ENCODE assay signal across 1 cellular context in the genomic region with DNA sequence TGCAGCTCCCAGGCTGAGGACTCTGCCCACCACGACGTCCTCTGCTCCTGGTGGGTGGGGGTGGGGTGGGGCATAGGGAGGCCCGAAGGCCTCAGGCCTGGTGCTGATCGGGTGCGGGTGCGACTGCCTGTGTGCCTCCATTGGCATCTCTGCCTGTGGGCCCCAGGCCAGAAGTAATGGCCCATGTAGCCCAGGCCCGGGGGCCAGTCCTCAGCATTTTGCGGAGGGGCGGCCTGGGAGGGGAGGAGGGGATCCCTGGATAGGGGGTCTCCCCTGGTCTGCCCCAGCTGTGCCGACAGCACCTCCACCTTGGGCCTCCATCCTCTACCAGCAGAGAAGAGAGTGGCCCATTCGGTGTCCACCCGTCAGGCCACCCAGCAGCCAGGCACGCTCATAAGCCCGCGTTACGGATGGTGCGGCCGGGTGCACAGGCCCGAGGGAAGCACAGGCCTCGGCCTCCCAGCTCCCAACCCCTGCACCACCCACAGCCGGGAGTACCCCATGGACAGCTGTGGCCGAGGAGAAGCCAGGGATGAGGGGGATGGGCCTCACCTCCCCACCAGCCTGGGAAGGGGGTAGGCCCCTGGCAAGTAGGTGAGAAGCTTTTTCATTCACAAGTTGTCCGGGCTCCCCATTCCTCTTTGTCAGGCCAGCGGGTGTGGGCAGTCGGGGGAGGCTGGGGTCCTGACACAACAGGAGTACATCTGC.
TF ChIP-seq lines count a peak whose summit lies in the region.

No MANE protein-coding gene starts in this region.

TF ChIP-seq in H1, 55 proteins besides CTCF, POLR2A, EP300 and RAD21:
- no peak for TF ChIP-seq EZH2 (IDR thresholded peaks at IDR 0.05; ENCODE audit: low read depth, low read length, severe bottlenecking)
- TF ChIP-seq JUN (IDR thresholded peaks at IDR 0.05; ENCODE audit: low read depth, low read length), result no peak
- no peak for TF ChIP-seq ZNF274 (IDR thresholded peaks at IDR 0.05; ENCODE audit: borderline replicate concordance, extremely low read depth, low read length)
- no peak for TF ChIP-seq KDM1A (IDR thresholded peaks at IDR 0.05; ENCODE audit: borderline replicate concordance, low read length)
- no peak for TF ChIP-seq TAF7 (optimal IDR thresholded peaks at IDR 0.05; ENCODE audit: borderline replicate concordance, low read depth, low read length)
- TF ChIP-seq SP4 (IDR thresholded peaks at IDR 0.05; ENCODE audit: low read length), result no peak
- TF ChIP-seq, protein P1, sequence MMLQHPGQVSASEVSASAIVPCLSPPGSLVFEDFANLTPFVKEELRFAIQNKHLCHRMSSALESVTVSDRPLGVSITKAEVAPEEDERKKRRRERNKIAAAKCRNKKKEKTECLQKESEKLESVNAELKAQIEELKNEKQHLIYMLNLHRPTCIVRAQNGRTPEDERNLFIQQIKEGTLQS (IDR thresholded peaks at IDR 0.05; ENCODE audit: insufficient read depth, low read depth, low read length), result no peak
- no peak for TF ChIP-seq FOSL1 (IDR thresholded peaks at IDR 0.05; ENCODE audit: insufficient read depth, low read depth, low read length)
- TF ChIP-seq SIRT6 (IDR thresholded peaks at IDR 0.05; ENCODE audit: low read length), result no peak
- TF ChIP-seq CTBP2 (IDR thresholded peaks at IDR 0.05; ENCODE audit: borderline replicate concordance, insufficient read depth, insufficient read length, low read length), result no peak
- no peak for TF ChIP-seq BRCA1 (IDR thresholded peaks at IDR 0.05; ENCODE audit: low read depth, low read length)
- no peak for TF ChIP-seq CHD2 (IDR thresholded peaks at IDR 0.05; ENCODE audit: low read length)
- TF ChIP-seq POU5F1 (IDR thresholded peaks at IDR 0.05; ENCODE audit: low read depth, low read length), result no peak
- TF ChIP-seq TCF12 (IDR thresholded peaks at IDR 0.05; ENCODE audit: low read depth, low read length), result no peak
- TF ChIP-seq KDM4A (IDR thresholded peaks at IDR 0.05; ENCODE audit: low read depth, low read length, severe bottlenecking), result no peak
- TF ChIP-seq RNF2 (IDR thresholded peaks at IDR 0.05; ENCODE audit: borderline replicate concordance, low read depth, low read length, missing control alignments, poor library complexity, severe bottlenecking), result no peak
- TF ChIP-seq, protein P2, sequence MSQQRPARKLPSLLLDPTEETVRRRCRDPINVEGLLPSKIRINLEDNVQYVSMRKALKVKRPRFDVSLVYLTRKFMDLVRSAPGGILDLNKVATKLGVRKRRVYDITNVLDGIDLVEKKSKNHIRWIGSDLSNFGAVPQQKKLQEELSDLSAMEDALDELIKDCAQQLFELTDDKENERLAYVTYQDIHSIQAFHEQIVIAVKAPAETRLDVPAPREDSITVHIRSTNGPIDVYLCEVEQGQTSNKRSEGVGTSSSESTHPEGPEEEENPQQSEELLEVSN (IDR thresholded peaks at IDR 0.05), result no peak
- TF ChIP-seq CHD1 (IDR thresholded peaks at IDR 0.05; ENCODE audit: low read depth, low read length), result no peak
- TF ChIP-seq HDAC2 (IDR thresholded peaks at IDR 0.05; ENCODE audit: borderline replicate concordance in 1 of 2, low read depth in 2 of 2, low read length in 2 of 2), result no peak
